ENCODE assay signal across 8 cellular contexts in the genomic region with DNA sequence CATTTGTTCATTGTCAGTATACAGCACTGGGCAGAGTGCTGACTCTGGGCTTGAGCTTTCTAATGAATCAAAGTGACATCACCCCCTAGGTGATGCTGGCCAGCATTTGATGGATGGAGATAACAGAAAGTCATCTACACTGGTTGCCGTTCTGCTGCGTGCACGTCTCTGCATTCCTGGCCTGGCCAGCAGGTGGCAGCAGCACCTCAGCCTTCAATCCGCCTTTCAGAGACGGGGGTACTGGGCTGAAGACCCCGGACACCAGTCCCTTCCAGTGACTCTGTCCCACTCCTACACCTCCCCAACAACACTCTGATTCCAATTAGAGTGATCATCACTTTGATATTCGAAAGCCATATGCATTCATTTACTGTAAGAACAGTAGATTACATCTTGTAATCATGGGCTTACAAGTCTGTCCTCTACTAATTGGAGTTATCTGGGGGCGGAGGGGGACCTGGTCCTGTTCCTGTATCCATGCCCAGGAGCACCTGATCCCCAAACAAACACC. TPM values are rescaled to one million over a fixed set of nuclear protein-coding genes. Genes with fewer than 3 reads are reported as not detected.
A peak's percentile ranks its signal among the peaks of the same experiment; 100 is the strongest.
DNase-seq lines count a peak whose midpoint lies in the region; ATAC-seq and TF ChIP-seq lines count a peak whose summit lies in the region.

No MANE protein-coding gene starts in this region.

- WGBS in heart left ventricle, 4 donors, result 5 to 8% (median 5%) methylated on average over 8 of the region's 8 CpGs
- 5 to 6% (median 6%) methylated on average over 8 of the region's 8 CpGs for WGBS in psoas muscle, 3 donors

- H3K4me3 Mint-ChIP-seq in activated naive CD4-positive, alpha-beta T cell treated with anti-CD3 and anti-CD28 coated beads for 36 hours, result no peak overlapping the region

- intact Hi-C loops in activated naive CD4-positive, alpha-beta T cell treated with anti-CD3 and anti-CD28 coated beads for 36 hours (cut with micrococcal nuclease), result loop anchor here (1.0 to 5.0 kb wide), 5 partner anchors 57 to 695 kb away; a partner anchor contains a TSS
- intact Hi-C loops in heart left ventricle (cut with DNase I), result loop anchor here (1.0 to 10.0 kb wide), 9 partner anchors 49 to 919 kb away; a partner anchor contains a TSS
- intact Hi-C loops in psoas muscle (cut with DNase I), result loop anchor here (1.0 to 10.0 kb wide), 4 partner anchors 57 to 531 kb away; a partner anchor contains a TSS

- H3K27me3 ChIP-seq in SJSA1 (replicated peaks) (no peaks in the 10 kb centered on the region), heart left ventricle (no peaks in the 10 kb centered on the region), psoas muscle (ENCODE audit: insufficient read depth in 3 of 3, low read length in 2 of 3) (no peaks in the 10 kb centered on the region)

- POLR2A ChIA-PET in GM10248 (lab: Yijun Ruan, JAX), result no interaction called here

- H3K27ac Mint-ChIP-seq in activated naive CD4-positive, alpha-beta T cell treated with anti-CD3 and anti-CD28 coated beads for 36 hours, result no peak overlapping the region

- no peak for TF ChIP-seq POLR2A in heart left ventricle (IDR thresholded peaks at IDR 0.05)

- H3K27ac ChIP-seq in SJSA1 (no peak overlapping the region), heart left ventricle (no peak overlapping the region), psoas muscle (no peak overlapping the region)

- H3K4me3 ChIP-seq in SJSA1 (no peak overlapping the region), heart left ventricle (no peak overlapping the region), psoas muscle (no peak overlapping the region)

- no peaks in the 10 kb centered on the region for H3K4me1 Mint-ChIP-seq in activated naive CD4-positive, alpha-beta T cell treated with anti-CD3 and anti-CD28 coated beads for 36 hours (ENCODE audit: low read depth)

- ATAC-seq in HG03196 (IDR thresholded peaks at IDR 0.05; ENCODE audit: unreplicated experiment), result peak; percentile 66
- ATAC-seq in heart left ventricle, result peak; percentile 59 to 79 (median 68)
- ATAC-seq in psoas muscle, result peak; percentile 66 to 88 (median 80)
- ATAC-seq in HG03521 (IDR thresholded peaks at IDR 0.05; ENCODE audit: unreplicated experiment), result no peak
- no peak for ATAC-seq in GM19455 (IDR thresholded peaks at IDR 0.05; ENCODE audit: unreplicated experiment)

- H3K36me3 ChIP-seq in SJSA1, result no peaks in the 10 kb centered on the region
- H3K36me3 ChIP-seq in heart left ventricle, result no peaks in the 10 kb centered on the region
- H3K36me3 ChIP-seq in psoas muscle (ENCODE audit: insufficient read depth in 1 of 2, low read depth in 1 of 2), result no peaks in the 10 kb centered on the region

- no peaks in the 10 kb centered on the region for H3K9me3 Mint-ChIP-seq in activated naive CD4-positive, alpha-beta T cell treated with anti-CD3 and anti-CD28 coated beads for 36 hours

- H3K36me3 Mint-ChIP-seq in activated naive CD4-positive, alpha-beta T cell treated with anti-CD3 and anti-CD28 coated beads for 36 hours (ENCODE audit: low read depth), result no peaks in the 10 kb centered on the region

- H3K9me3 ChIP-seq in SJSA1 (replicated peaks), result no peaks in the 10 kb centered on the region
- no peaks in the 10 kb centered on the region for H3K9me3 ChIP-seq in heart left ventricle
- H3K9me3 ChIP-seq in psoas muscle, result no peaks in the 10 kb centered on the region

- peaks cover 21% of the 10 kb centered on the region for H3K4me1 ChIP-seq in SJSA1 (replicated peaks)
- peaks cover 0 to 9% (median 0%) of the 10 kb centered on the region in 12 donors for H3K4me1 ChIP-seq in heart left ventricle
- H3K4me1 ChIP-seq in psoas muscle, result no peaks in the 10 kb centered on the region

- TF ChIP-seq CTCF in GM10248 (IDR thresholded peaks at IDR 0.05; ENCODE audit: control extremely low read depth, extremely low read depth, low read depth, missing control alignments) (peak; percentile 96), heart left ventricle (IDR thresholded peaks at IDR 0.05) (peak; percentile 93 to 100 (median 98)), psoas muscle (IDR thresholded peaks at IDR 0.05) (peak; percentile 99)

- DNase-seq in GM10248 (ENCODE audit: extremely low spot score) (peak; percentile 69), SJSA1 (ENCODE audit: low read depth in 1 of 2, low spot score in 2 of 2) (peak; percentile 68 to 82), heart left ventricle (peak in 3 of 5 donors; percentile 37 to 75 (median 54)), psoas muscle (peak; percentile 45 to 72)
- DNase-seq in activated naive CD4-positive, alpha-beta T cell treated with anti-CD3 and anti-CD28 coated beads for 36 hours, result peak; percentile 68

- peaks cover 2% of the 10 kb centered on the region for H3K27me3 Mint-ChIP-seq in activated naive CD4-positive, alpha-beta T cell treated with anti-CD3 and anti-CD28 coated beads for 36 hours (ENCODE audit: low read depth)

- CTCF ChIA-PET in GM10248 (lab: Yijun Ruan, JAX), result interaction anchor here (0.6 to 5.0 kb wide), 38 partner anchors 8 to 530 kb away, joined by 3 to 220 read pairs (median 4); a partner anchor contains a TSS
- CTCF ChIA-PET in activated naive CD4-positive, alpha-beta T cell treated with anti-CD3 and anti-CD28 coated beads for 36 hours (lab: Charles Lee), result interaction anchor here (0.6 to 4.8 kb wide), 29 partner anchors 9 to 921 kb away, joined by 3 to 85 read pairs (median 4); a partner anchor contains a TSS

RNA-seq across cellular contexts. Expression of a gene that starts 6.0 kb away (rescaled TPM):
- total RNA-seq in SJSA1 (2014; rRNA removed; shearing (Covaris generic)), result 0.21 TPM in 1 of 2 replicates, not detected in the other
- not detected for total RNA-seq in activated naive CD4-positive, alpha-beta T cell treated with anti-CD3 and anti-CD28 coated beads for 36 hours
- total RNA-seq in heart left ventricle (not detected), psoas muscle (not detected)
- polyA plus RNA-seq in heart left ventricle (not detected), psoas muscle (not detected)

RNA-seq across cellular contexts. Expression of a gene that starts 56.1 kb away (rescaled TPM):
- total RNA-seq in SJSA1 (2014; rRNA removed; shearing (Covaris generic)), result 55.2 and 76.1 TPM in 2 replicates
- total RNA-seq in activated naive CD4-positive, alpha-beta T cell treated with anti-CD3 and anti-CD28 coated beads for 36 hours, result 1 to 10 TPM; 1.7 to 2.1 TPM
- total RNA-seq in heart left ventricle (100 to 1,000 TPM in 1 of 9 donors, 10 to 100 TPM in 8; 21.8 to 103 (median 37.5) TPM), psoas muscle (10 to 100 TPM; 13.7 to 24.4 (median 18.1) TPM)
- polyA plus RNA-seq in heart left ventricle (10 to 100 TPM; 18.6 to 65.3 TPM), psoas muscle (10 to 100 TPM; 10.7 to 24.1 (median 21.7) TPM)

Comparison
In these comparisons a context has a peak if more than half of its experiments do, and no peak if none do; other contexts are left out.
1. ATAC-seq: peak in HG03196 (single experiment), heart left ventricle (4 of 4) and psoas muscle (4 of 4); none in HG03521 (single experiment) and GM19455 (single experiment).
2. RNA of a gene that starts 56.1 kb away (total RNA-seq): 55.2 to 76.1 TPM in SJSA1, 21.8 to 103 TPM in heart left ventricle and 13.7 to 24.4 TPM in psoas muscle; 1.7 to 2.1 TPM in activated naive CD4-positive, alpha-beta T cell treated with anti-CD3 and anti-CD28 coated beads for 36 hours; every median in the first group is over 4 times any median in the second.
3. Peak in every context shown above with its lines, with median percentiles within 50 percentile points of each other: DNase-seq and CTCF ChIP-seq.